14 cellular contexts compared by ENCODE assay signal in the genomic region with DNA sequence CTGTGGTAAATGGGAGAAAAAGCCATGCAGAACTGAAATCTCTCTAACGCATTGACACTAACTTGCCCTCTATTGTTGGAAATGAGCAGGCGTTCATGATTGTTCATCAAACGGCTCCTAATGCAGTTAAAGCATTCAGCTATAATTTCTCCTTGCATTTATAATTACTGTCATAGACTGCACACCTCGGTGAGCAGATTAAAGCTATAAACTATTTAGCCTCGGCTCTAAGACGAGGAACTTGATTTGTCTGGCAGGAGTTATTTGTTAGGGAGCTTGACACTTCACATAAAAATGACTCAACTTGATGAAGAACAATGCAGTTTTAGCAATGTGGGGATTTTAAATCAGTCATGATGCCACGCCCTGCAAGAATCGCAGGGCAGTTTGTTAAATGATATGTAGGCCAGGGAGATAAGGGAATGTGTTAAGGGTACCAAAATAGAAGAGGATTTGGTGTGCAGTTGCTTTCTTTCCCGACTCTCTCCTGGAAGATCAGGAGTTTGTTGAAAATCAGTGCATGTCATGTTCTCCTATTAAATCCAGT.
"Had no signal": no experiment of that assay in that cellular context is flagged by ENCODE, and none has a peak within 500 bp of the region (broad histone marks: within the 10 kb centered on the region; RNA-seq: fewer than 3 reads in every experiment).

No MANE protein-coding gene starts in this region.

- H3K27ac ChIP-seq: ascending aorta, prostate gland, spleen, stomach, testis, upper lobe of right lung had no signal

- H3K36me3 ChIP-seq: ascending aorta, prostate gland, spleen, stomach, upper lobe of right lung had no signal

- H3K4me1 ChIP-seq: ascending aorta, prostate gland, spleen, stomach, upper lobe of right lung had no signal

- H3K9me3 Mint-ChIP-seq: activated T-helper 1 cell treated with anti-CD3 and anti-CD28 coated beads, Interleukin-12 subunit alpha, Interleukin-12 subunit beta, Interleukin-2, Interleukin-4 antibody, amounts not matched to agents 30 ng/mL and 10 ng/mL and 1 ng/mL, durations not matched to agents 14 hours and 24 hours and 36 hours; neural crest cell; T-cell had no signal

- H3K4me3 ChIP-seq: ascending aorta, prostate gland, spleen, stomach, testis, upper lobe of right lung had no signal

- H3K4me1 Mint-ChIP-seq: T-cell had no signal

- H3K27ac Mint-ChIP-seq: activated T-helper 1 cell treated with anti-CD3 and anti-CD28 coated beads, Interleukin-12 subunit alpha, Interleukin-12 subunit beta, Interleukin-2, Interleukin-4 antibody, amounts not matched to agents 30 ng/mL and 10 ng/mL and 1 ng/mL, durations not matched to agents 14 hours and 24 hours and 36 hours; T-cell had no signal

- H3K27me3 Mint-ChIP-seq: T-cell had no signal

- H3K4me3 Mint-ChIP-seq: activated T-helper 1 cell treated with anti-CD3 and anti-CD28 coated beads, Interleukin-12 subunit alpha, Interleukin-12 subunit beta, Interleukin-2, Interleukin-4 antibody, amounts not matched to agents 30 ng/mL and 10 ng/mL and 1 ng/mL, durations not matched to agents 14 hours and 24 hours and 36 hours; neural crest cell; T-cell had no signal

- ATAC-seq: activated CD4-positive, CD25-positive, alpha-beta regulatory T cell treated with anti-CD3 and anti-CD28 coated beads, Interleukin-2, amount 50 U/mL, for 24 hours; sciatic nerve; T-cell; upper lobe of right lung had no signal

- H3K27me3 ChIP-seq: ascending aorta, stomach, testis, upper lobe of right lung had no signal

- H3K9me3 ChIP-seq: ascending aorta, prostate gland, spleen, stomach, testis, upper lobe of right lung had no signal

- DNase-seq: activated CD4-positive, alpha-beta T cell treated with anti-CD3 and anti-CD28 coated beads, Interleukin-2, amount 50 U/mL, for 1 hour; spleen; stimulated activated CD4-positive, alpha-beta T cell treated with anti-CD3 and anti-CD28 coated beads, Interleukin-1b, Interleukin-23, amount 100 ng/mL, for 48 hours; stomach; T-cell; T-helper 9 cell; testis; upper lobe of right lung had no signal
